Comparison of ENCODE assay signal across 29 cellular contexts in the genomic region with DNA sequence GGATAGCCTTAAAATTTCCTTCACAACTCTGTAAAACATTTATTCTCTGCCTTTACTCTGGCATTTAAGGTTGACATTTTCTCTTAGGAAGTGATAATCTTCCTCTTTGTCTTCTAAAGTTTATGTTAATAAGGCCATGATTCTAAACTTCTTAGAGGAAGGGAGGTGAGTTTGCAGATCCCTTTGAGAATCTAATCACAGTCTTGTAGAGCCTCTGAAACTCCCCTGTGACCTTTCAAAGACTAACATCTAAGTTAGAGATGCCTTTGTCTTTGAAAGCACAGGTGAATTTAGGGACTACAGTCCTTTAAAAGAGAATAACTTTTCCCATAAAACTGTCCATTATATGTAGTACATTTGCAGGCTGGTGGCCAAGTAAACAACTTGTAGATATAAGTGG.
"Had no signal": no experiment of that assay in that cellular context is flagged by ENCODE, and none has a peak within 500 bp of the region (broad histone marks: within the 10 kb centered on the region; RNA-seq: fewer than 3 reads in every experiment).

No MANE protein-coding gene starts in this region.

- FAIRE-seq: bronchial epithelial cell, keratinocyte had no signal

- H3K9me3 Mint-ChIP-seq: central memory CD8-positive, alpha-beta T cell had no signal

- H3K36me3 Mint-ChIP-seq: neural progenitor cell had no signal

- H3K27me3 Mint-ChIP-seq: activated CD4-positive, alpha-beta memory T cell treated with anti-CD3 and anti-CD28 coated beads for 36 hours; activated CD4-positive, alpha-beta T cell treated with anti-CD3 and anti-CD28 coated beads, Interleukin-2, amount 10 ng/mL, durations not matched to agents 24 days and 14 days; activated T-helper 17 cell treated with anti-CD3 and anti-CD28 coated beads, Interleukin-2, amount 50 U/mL, for 72 hours; central memory CD8-positive, alpha-beta T cell; naive thymus-derived CD4-positive, alpha-beta T cell; T-helper 17 cell had no signal

- H3K27ac Mint-ChIP-seq: activated CD4-positive, alpha-beta memory T cell treated with anti-CD3 and anti-CD28 coated beads for 36 hours; activated CD4-positive, alpha-beta T cell treated with anti-CD3 and anti-CD28 coated beads, Interleukin-2, amount 10 ng/mL, durations not matched to agents 24 days and 14 days; activated T-helper 17 cell treated with anti-CD3 and anti-CD28 coated beads, Interleukin-2, amount 50 U/mL, for 72 hours; neural progenitor cell; T-helper 17 cell had no signal

- DNase-seq: activated CD4-positive, alpha-beta memory T cell treated with anti-CD3 and anti-CD28 coated beads for 36 hours; activated CD4-positive, alpha-beta T cell treated with anti-CD3 and anti-CD28 coated beads, Interleukin-2, amount 10 ng/mL, durations not matched to agents 24 days and 14 days; activated CD4-positive, CD25-positive, alpha-beta regulatory T cell treated with anti-CD3 and anti-CD28 coated beads, Interleukin-2, amount 50 U/mL, for 72 hours; activated gamma-delta T cell treated with Interleukin-2 at 50 U/mL for 16 hours; activated naive CD4-positive, alpha-beta T cell treated with anti-CD3 and anti-CD28 coated beads, Interleukin-2, amount 50 U/mL, for 16 hours; activated T-cell treated with anti-CD3 and anti-CD28 coated beads, Interleukin-2, amount 50 U/mL, for 4 hours; anterior cingulate cortex; dermis blood vessel endothelial cell; effector CD4-positive, alpha-beta T cell; foreskin keratinocyte; heart right ventricle; left cardiac atrium; left ventricle myocardium superior; midbrain; naive thymus-derived CD4-positive, alpha-beta T cell; occipital lobe; psoas muscle; stimulated activated CD4-positive, alpha-beta T cell treated with anti-CD3 and anti-CD28 coated beads, Interleukin-2, amount 100 ng/mL, for 24 hours; stimulated activated naive CD8-positive, alpha-beta T cell treated with anti-CD3 and anti-CD28 coated beads, Interleukin-15, Interleukin-2, amounts not matched to agents 100 U/mL and 50 U/mL, for 24 hours; T-helper 17 cell; T1000; testis; transverse colon; WERI-Rb-1 had no signal

- ATAC-seq: activated T-cell treated with anti-CD3 and anti-CD28 coated beads, Interleukin-2, amount 50 U/mL, for 4 hours; activated T-helper 17 cell treated with anti-CD3 and anti-CD28 coated beads, Interleukin-2, amount 50 U/mL, for 72 hours; foreskin keratinocyte; heart right ventricle; left cardiac atrium; left ventricle myocardium superior; naive thymus-derived CD4-positive, alpha-beta T cell; psoas muscle; stimulated activated naive CD8-positive, alpha-beta T cell treated with anti-CD3 and anti-CD28 coated beads, Interleukin-15, Interleukin-2, amounts not matched to agents 100 U/mL and 50 U/mL, for 24 hours; T-helper 17 cell had no signal

- H3K4me3 Mint-ChIP-seq: activated CD4-positive, alpha-beta memory T cell treated with anti-CD3 and anti-CD28 coated beads for 36 hours; activated CD4-positive, alpha-beta T cell treated with anti-CD3 and anti-CD28 coated beads, Interleukin-2, amount 10 ng/mL, durations not matched to agents 24 days and 14 days; activated T-cell treated with anti-CD3 and anti-CD28 coated beads, Interleukin-2, amount 50 U/mL, for 4 hours; activated T-helper 17 cell treated with anti-CD3 and anti-CD28 coated beads, Interleukin-2, amount 50 U/mL, for 72 hours; central memory CD8-positive, alpha-beta T cell; neural progenitor cell; T-helper 17 cell had no signal
